22 cellular contexts compared by ENCODE assay signal in the genomic region with DNA sequence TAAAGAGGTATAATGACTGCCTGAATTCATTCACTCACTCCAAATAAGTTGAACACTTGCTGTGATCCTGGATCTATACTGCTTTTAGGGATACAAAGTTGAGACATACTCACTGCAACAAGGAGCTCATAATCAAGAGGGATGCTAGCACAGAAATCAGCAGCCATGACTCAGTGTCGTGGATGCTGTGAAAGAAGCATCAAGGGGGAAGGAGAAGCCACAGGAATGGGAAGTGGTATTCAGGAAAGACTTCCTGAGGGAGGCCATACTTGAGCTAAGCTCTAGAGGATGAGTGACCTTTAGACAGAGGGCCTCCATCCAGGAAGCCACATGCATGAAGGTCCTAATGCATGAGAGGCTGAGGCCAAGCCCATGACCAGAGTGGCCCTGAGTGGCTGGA.
DNase-seq lines count a peak whose midpoint lies in the region; ATAC-seq, FAIRE-seq and TF ChIP-seq lines count a peak whose summit lies in the region.
"Had no signal": no experiment of that assay in that cellular context is flagged by ENCODE, and none has a peak within 500 bp of the region (broad histone marks: within the 10 kb centered on the region; RNA-seq: fewer than 3 reads in every experiment).

No MANE protein-coding gene starts in this region.

- H3K9me3 ChIP-seq in astrocyte (ENCODE audit: insufficient read depth, low read depth, low read length): no peaks in the 10 kb centered on the region
- H3K9me3 ChIP-seq in neuronal stem cell (replicated peaks in 1 of 2; ENCODE audit: control insufficient read depth in 2 of 2, insufficient read depth in 1 of 2, low read depth in 1 of 2, low read length in 2 of 2): no peaks in the 10 kb centered on the region
- H3K9me3 ChIP-seq: Peyer's patch, SJSA1 had no signal

- H2BK12ac ChIP-seq in neuronal stem cell (ENCODE audit: low read length): no peak overlapping the region

- H3K27ac ChIP-seq in astrocyte (ENCODE audit: low read depth, low read length): no peak overlapping the region
- H3K27ac ChIP-seq in neuronal stem cell (replicated peaks; ENCODE audit: low read length): no peak overlapping the region
- H3K27ac ChIP-seq: Peyer's patch, SJSA1 had no signal

- ATAC-seq in HG02759 (IDR thresholded peaks at IDR 0.05; ENCODE audit: unreplicated experiment): no peak
- ATAC-seq: CD8-positive, alpha-beta T cell; GM12878 had no signal

- no peak overlapping the region for H3K27ac Mint-ChIP-seq in astrocyte (ENCODE audit: unreplicated experiment)
- H3K27ac Mint-ChIP-seq: CD8-positive, alpha-beta T cell had no signal

- H4K91ac ChIP-seq in neuronal stem cell (ENCODE audit: low read depth, low read length, poor library complexity): no peak overlapping the region

- no peaks in the 10 kb centered on the region for H3K79me1 ChIP-seq in neuronal stem cell (ENCODE audit: low read depth, low read length)

- no peak overlapping the region for H2BK15ac ChIP-seq in neuronal stem cell (ENCODE audit: low read length)

- no peak overlapping the region for H3K4ac ChIP-seq in neuronal stem cell (ENCODE audit: low read length)

- no peak overlapping the region for H2AK5ac ChIP-seq in neuronal stem cell (ENCODE audit: low read depth, low read length)

- no peaks in the 10 kb centered on the region for H3K79me2 ChIP-seq in astrocyte (ENCODE audit: insufficient read depth, low read length)

- H2BK5ac ChIP-seq in neuronal stem cell (ENCODE audit: low read length): no peak overlapping the region

- TF ChIP-seq CTCF in astrocyte (IDR thresholded peaks at IDR 0.05; ENCODE audit: insufficient read depth, low read depth, low read length): no peak

- no CpG with 5 or more reads among the region's 1 CpG for WGBS in neuronal stem cell (ENCODE audit: extremely low coverage in 2 of 2, insufficient read length in 2 of 2, insufficient replicate concordance in 1 of 2), 2 donors

- DNase-seq in EL (peak; percentile 2), astrocyte (ENCODE audit: low read depth) (no peak), iris pigment epithelial cell (ENCODE audit: low read depth) (peak; percentile 11), neuronal stem cell (ENCODE audit: low spot score) (no peak), activated gamma-delta T cell (lab: John Stamatoyannopoulos, UW) (no peak)
- DNase-seq in stimulated activated CD4-positive, alpha-beta T cell treated with anti-CD3 and anti-CD28 coated beads, Interleukin-1b, Interleukin-23, amount 100 ng/mL, for 48 hours: no peak
- DNase-seq: C1 segment of cervical spinal cord; Calu3; CD8-positive, alpha-beta T cell; KG1; NCI-H1092 treated with DMSO at 0.1 percent for 48 hours; NCI-H1436 treated with DMSO at 0.1 percent for 48 hours; NCI-H1930; NCI-H2227 treated with DMSO at 0.1 percent for 48 hours; NCI-H510A treated with DMSO at 0.1 percent for 48 hours; NCI-H748 treated with DMSO at 0.1 percent for 48 hours; Peyer's patch had no signal

- no peak overlapping the region for H3K4me3 Mint-ChIP-seq in astrocyte (ENCODE audit: unreplicated experiment)
- H3K4me3 Mint-ChIP-seq: CD8-positive, alpha-beta T cell had no signal

- H3K14ac ChIP-seq in neuronal stem cell (ENCODE audit: low read length): no peak overlapping the region

- H3K4me3 ChIP-seq in astrocyte (ENCODE audit: insufficient read depth, low read depth, low read length): no peak overlapping the region
- H3K4me3 ChIP-seq in neuronal stem cell (ENCODE audit: low read length in 2 of 2): no peak overlapping the region
- H3K4me3 ChIP-seq: GM12878, Peyer's patch, SJSA1 had no signal

- no peaks in the 10 kb centered on the region for H3K36me3 ChIP-seq in astrocyte (ENCODE audit: insufficient read depth, low read length)
- H3K36me3 ChIP-seq in neuronal stem cell (replicated peaks in 1 of 2; ENCODE audit: control insufficient read depth in 2 of 2, insufficient read depth in 2 of 2, low read length in 2 of 2): no peaks in the 10 kb centered on the region
- H3K36me3 ChIP-seq: Peyer's patch, SJSA1 had no signal

- no peaks in the 10 kb centered on the region for H3K36me3 Mint-ChIP-seq in astrocyte (ENCODE audit: low read depth, unreplicated experiment)
- H3K36me3 Mint-ChIP-seq: CD8-positive, alpha-beta T cell had no signal

- no peak overlapping the region for H4K8ac ChIP-seq in neuronal stem cell (ENCODE audit: low read depth, low read length)

- no peaks in the 10 kb centered on the region for H4K20me1 ChIP-seq in astrocyte (ENCODE audit: insufficient read depth, low read length)

- no peak overlapping the region for H2BK120ac ChIP-seq in neuronal stem cell (ENCODE audit: low read depth, low read length)

- H3K4me2 ChIP-seq in astrocyte (ENCODE audit: low read length): peak overlapping the region; percentile 36
- H3K4me2 ChIP-seq in neuronal stem cell (ENCODE audit: insufficient read depth, low read length, poor library complexity, severe bottlenecking): no peak overlapping the region

- H3K9me3 Mint-ChIP-seq in astrocyte (ENCODE audit: unreplicated experiment): no peaks in the 10 kb centered on the region
- H3K9me3 Mint-ChIP-seq: CD8-positive, alpha-beta T cell had no signal

- H3K9ac ChIP-seq in astrocyte (ENCODE audit: low read length) (no peak overlapping the region), neuronal stem cell (ENCODE audit: low read depth, low read length, poor library complexity) (no peak overlapping the region)

- H3K23ac ChIP-seq in neuronal stem cell (ENCODE audit: low read depth, low read length, poor library complexity): no peak overlapping the region

- H3K18ac ChIP-seq in neuronal stem cell (ENCODE audit: low read length): no peak overlapping the region

- H2AFZ ChIP-seq in astrocyte (ENCODE audit: low read depth, low read length) (no peak overlapping the region), neuronal stem cell (ENCODE audit: low read length) (no peak overlapping the region)

- peaks cover 19% of the 10 kb centered on the region for H3K4me1 Mint-ChIP-seq in astrocyte (ENCODE audit: low read depth, unreplicated experiment)

- FAIRE-seq in astrocyte (lab: Jason Lieb, UNC): no peak
- FAIRE-seq: GM12878, H54, HTR-8/SVneo had no signal

- peaks cover 8% of the 10 kb centered on the region for H3K4me1 ChIP-seq in astrocyte (ENCODE audit: insufficient read depth, low read length)
- H3K4me1 ChIP-seq in neuronal stem cell (ENCODE audit: control insufficient read depth in 2 of 2, insufficient read depth in 1 of 2, low read depth in 1 of 2, low read length in 2 of 2): no peaks in the 10 kb centered on the region
- H3K4me1 ChIP-seq: Peyer's patch, SJSA1 had no signal

- no peaks in the 10 kb centered on the region for H3K27me3 ChIP-seq in astrocyte (ENCODE audit: insufficient read depth, low read length)
- H3K27me3 ChIP-seq in neuronal stem cell (ENCODE audit: control insufficient read depth in 3 of 3, insufficient read depth in 3 of 3, low read depth in 1 of 3, low read length in 3 of 3): no peaks in the 10 kb centered on the region
- H3K27me3 ChIP-seq: Peyer's patch, SJSA1 had no signal

- H3K27me3 Mint-ChIP-seq in astrocyte (ENCODE audit: low read depth, unreplicated experiment): peaks cover 1% of the 10 kb centered on the region

Comparison
In these comparisons a context has a peak if more than half of its experiments do, and no peak if none do; other contexts are left out.
1. DNase-seq: peak in EL (single experiment) and iris pigment epithelial cell (single experiment); none in astrocyte (single experiment), neuronal stem cell (single experiment), activated gamma-delta T cell (single experiment) and stimulated activated CD4-positive, alpha-beta T cell treated with anti-CD3 and anti-CD28 coated beads, Interleukin-1b, Interleukin-23, amount 100 ng/mL, for 48 hours (single experiment).